Comparison of ENCODE assay signal across 3 cellular contexts in genomic region chr4:149897784-149898183, GRCh38.
TF ChIP-seq lines count a peak whose summit lies in the region.

No MANE protein-coding gene starts in this region.

TF ChIP-seq in HEK293, 187 proteins besides CTCF, POLR2A, EP300 and RAD21 (continued from another document):
- TF ChIP-seq HIC1 (tag by site-specific recombination; IDR thresholded peaks at IDR 0.05) (no peak), PRDM1 (tag by site-specific recombination; IDR thresholded peaks at IDR 0.05) (no peak), ZNF654 (tag by site-specific recombination; IDR thresholded peaks at IDR 0.05; ENCODE audit: low read depth) (peak; percentile 46), ZNF274 (IDR thresholded peaks at IDR 0.05; ENCODE audit: low read length) (no peak), ZNF274 (tag by site-specific recombination; IDR thresholded peaks at IDR 0.05; ENCODE audit: borderline replicate concordance) (no peak), ZNF530 (tag by site-specific recombination; IDR thresholded peaks at IDR 0.05; ENCODE audit: low read depth) (no peak)

TF ChIP-seq in SK-N-SH, 30 proteins besides CTCF, POLR2A, EP300 and RAD21 (continued from another document):
- no peak for TF ChIP-seq NRF1 (IDR thresholded peaks at IDR 0.05; ENCODE audit: low read depth, low read length)

TF ChIP-seq in HepG2, 621 proteins besides CTCF, POLR2A, EP300 and RAD21 (continued from another document):
- TF ChIP-seq, protein P1, sequence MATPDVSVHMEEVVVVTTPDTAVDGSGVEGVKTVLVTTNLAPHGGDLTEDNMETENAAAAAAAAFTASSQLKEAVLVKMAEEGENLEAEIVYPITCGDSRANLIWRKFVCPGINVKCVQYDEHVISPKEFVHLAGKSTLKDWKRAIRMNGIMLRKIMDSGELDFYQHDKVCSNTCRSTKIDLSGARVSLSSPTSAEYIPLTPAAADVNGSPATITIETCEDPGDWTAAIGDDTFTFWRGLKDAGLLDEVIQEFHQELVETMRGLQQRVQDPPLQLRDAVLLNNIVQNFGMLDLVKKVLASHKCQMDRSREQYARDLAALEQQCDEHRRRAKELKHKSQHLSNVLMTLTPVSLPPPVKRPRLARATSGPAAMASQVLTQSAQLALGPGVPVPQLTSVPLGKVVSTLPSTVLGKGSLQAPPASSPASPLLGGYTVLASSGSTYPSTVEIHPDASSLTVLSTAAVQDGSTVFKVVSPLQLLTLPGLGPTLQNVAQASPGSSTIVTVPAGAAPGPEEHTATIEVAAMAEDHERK (CRISPR knock-in tag; IDR thresholded peaks at IDR 0.05; ENCODE audit: low read depth): no peak
- TF ChIP-seq, protein P2, sequence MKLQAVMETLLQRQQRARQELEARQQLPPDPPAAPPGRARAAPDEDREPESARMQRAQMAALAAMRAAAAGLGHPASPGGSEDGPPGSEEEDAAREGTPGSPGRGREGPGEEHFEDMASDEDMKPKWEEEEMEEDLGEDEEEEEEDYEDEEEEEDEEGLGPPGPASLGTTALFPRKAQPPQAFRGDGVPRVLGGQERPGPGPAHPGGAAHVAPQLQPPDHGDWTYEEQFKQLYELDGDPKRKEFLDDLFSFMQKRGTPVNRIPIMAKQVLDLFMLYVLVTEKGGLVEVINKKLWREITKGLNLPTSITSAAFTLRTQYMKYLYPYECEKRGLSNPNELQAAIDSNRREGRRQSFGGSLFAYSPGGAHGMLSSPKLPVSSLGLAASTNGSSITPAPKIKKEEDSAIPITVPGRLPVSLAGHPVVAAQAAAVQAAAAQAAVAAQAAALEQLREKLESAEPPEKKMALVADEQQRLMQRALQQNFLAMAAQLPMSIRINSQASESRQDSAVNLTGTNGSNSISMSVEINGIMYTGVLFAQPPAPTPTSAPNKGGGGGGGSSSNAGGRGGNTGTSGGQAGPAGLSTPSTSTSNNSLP (IDR thresholded peaks at IDR 0.05; ENCODE audit: low read depth, low read length): no peak
- no peak for TF ChIP-seq TMF1 (CRISPR knock-in tag; IDR thresholded peaks at IDR 0.05; ENCODE audit: low read depth)
- TF ChIP-seq, protein P3, sequence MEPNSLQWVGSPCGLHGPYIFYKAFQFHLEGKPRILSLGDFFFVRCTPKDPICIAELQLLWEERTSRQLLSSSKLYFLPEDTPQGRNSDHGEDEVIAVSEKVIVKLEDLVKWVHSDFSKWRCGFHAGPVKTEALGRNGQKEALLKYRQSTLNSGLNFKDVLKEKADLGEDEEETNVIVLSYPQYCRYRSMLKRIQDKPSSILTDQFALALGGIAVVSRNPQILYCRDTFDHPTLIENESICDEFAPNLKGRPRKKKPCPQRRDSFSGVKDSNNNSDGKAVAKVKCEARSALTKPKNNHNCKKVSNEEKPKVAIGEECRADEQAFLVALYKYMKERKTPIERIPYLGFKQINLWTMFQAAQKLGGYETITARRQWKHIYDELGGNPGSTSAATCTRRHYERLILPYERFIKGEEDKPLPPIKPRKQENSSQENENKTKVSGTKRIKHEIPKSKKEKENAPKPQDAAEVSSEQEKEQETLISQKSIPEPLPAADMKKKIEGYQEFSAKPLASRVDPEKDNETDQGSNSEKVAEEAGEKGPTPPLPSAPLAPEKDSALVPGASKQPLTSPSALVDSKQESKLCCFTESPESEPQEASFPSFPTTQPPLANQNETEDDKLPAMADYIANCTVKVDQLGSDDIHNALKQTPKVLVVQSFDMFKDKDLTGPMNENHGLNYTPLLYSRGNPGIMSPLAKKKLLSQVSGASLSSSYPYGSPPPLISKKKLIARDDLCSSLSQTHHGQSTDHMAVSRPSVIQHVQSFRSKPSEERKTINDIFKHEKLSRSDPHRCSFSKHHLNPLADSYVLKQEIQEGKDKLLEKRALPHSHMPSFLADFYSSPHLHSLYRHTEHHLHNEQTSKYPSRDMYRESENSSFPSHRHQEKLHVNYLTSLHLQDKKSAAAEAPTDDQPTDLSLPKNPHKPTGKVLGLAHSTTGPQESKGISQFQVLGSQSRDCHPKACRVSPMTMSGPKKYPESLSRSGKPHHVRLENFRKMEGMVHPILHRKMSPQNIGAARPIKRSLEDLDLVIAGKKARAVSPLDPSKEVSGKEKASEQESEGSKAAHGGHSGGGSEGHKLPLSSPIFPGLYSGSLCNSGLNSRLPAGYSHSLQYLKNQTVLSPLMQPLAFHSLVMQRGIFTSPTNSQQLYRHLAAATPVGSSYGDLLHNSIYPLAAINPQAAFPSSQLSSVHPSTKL (CRISPR knock-in tag; IDR thresholded peaks at IDR 0.05): no peak
- TF ChIP-seq, protein P4, sequence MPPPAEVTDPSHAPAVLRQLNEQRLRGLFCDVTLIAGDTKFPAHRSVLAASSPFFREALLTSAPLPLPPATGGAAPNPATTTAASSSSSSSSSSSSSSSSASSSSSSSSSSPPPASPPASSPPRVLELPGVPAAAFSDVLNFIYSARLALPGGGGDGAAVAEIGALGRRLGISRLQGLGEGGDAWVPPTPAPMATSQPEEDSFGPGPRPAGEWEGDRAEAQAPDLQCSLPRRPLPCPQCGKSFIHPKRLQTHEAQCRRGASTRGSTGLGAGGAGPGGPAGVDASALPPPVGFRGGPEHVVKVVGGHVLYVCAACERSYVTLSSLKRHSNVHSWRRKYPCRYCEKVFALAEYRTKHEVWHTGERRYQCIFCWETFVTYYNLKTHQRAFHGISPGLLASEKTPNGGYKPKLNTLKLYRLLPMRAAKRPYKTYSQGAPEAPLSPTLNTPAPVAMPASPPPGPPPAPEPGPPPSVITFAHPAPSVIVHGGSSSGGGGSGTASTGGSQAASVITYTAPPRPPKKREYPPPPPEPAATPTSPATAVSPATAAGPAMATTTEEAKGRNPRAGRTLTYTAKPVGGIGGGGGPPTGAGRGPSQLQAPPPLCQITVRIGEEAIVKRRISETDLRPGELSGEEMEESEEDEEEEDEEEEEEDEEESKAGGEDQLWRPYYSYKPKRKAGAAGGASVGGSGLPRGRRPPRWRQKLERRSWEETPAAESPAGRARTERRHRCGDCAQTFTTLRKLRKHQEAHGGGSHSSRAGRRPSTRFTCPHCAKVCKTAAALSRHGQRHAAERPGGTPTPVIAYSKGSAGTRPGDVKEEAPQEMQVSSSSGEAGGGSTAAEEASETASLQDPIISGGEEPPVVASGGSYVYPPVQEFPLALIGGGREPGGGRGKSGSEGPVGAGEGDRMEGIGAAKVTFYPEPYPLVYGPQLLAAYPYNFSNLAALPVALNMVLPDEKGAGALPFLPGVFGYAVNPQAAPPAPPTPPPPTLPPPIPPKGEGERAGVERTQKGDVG (CRISPR knock-in tag; IDR thresholded peaks at IDR 0.05; ENCODE audit: borderline replicate concordance): no peak
TF ChIP-seq in HepG2: peak in this region for 1.
